In genomic region chr22:19988965-19989724, GRCh38 we compare ENCODE assay signal across 1 cellular context.
A peak's percentile ranks its signal among the peaks of the same experiment; 100 is the strongest.
TF ChIP-seq lines count a peak whose summit lies in the region.

No MANE protein-coding gene starts in this region.

TF ChIP-seq in K562, 482 proteins besides CTCF, POLR2A, EP300 and RAD21 (continued from another document and continues in another):
- TF ChIP-seq ZNF318 (IDR thresholded peaks at IDR 0.05; ENCODE audit: borderline replicate concordance in 1 of 2, low read depth in 1 of 2): no peak
- no peak for TF ChIP-seq PHF21A (IDR thresholded peaks at IDR 0.05; ENCODE audit: borderline replicate concordance, low read depth)
- TF ChIP-seq GTF2A2 (tag; IDR thresholded peaks at IDR 0.05): no peak
- TF ChIP-seq ELK3 (CRISPR knock-in tag; IDR thresholded peaks at IDR 0.05): no peak
- peak; percentile 63; the same call in 1 of the 2 replicates for TF ChIP-seq PYGO2 (tag; IDR thresholded peaks at IDR 0.05)
- TF ChIP-seq ZNF717 (CRISPR knock-in tag; IDR thresholded peaks at IDR 0.05): no peak
- TF ChIP-seq TBL1XR1 (IDR thresholded peaks at IDR 0.05; ENCODE audit: low read length in 2 of 2): peak in 1 of 2 experiments; percentile 15; a peak in 1 of 4 replicates
- TF ChIP-seq MAZ (CRISPR knock-in tag; conservative IDR thresholded peaks at IDR 0.05 in 1 of 2, IDR thresholded peaks at IDR 0.05 in 1 of 2): 0 out of 4 replicates have a peak, but pooled peaks of 1 of the 2 experiments have one; percentile 38
- no peak for TF ChIP-seq FIP1L1 (IDR thresholded peaks at IDR 0.05; ENCODE audit: low read depth, low read length, poor library complexity, severe bottlenecking)
- TF ChIP-seq FOSL1 (tag; conservative IDR thresholded peaks at IDR 0.05): no peak
- TF ChIP-seq ZC3H11A (IDR thresholded peaks at IDR 0.05; ENCODE audit: low read depth, low read length): 0 out of 2 replicates have a peak, but pooled peaks have one; percentile 47
- TF ChIP-seq IRF1 (CRISPR knock-in tag; IDR thresholded peaks at IDR 0.05; ENCODE audit: borderline replicate concordance): no peak
- TF ChIP-seq MTA3 (IDR thresholded peaks at IDR 0.05; ENCODE audit: borderline replicate concordance): peak; percentile 55
- no peak for TF ChIP-seq ZSCAN29 (IDR thresholded peaks at IDR 0.05)
- TF ChIP-seq TFE3 (CRISPR knock-in tag; IDR thresholded peaks at IDR 0.05): no peak
- no peak for TF ChIP-seq ZNF184 (CRISPR knock-in tag; IDR thresholded peaks at IDR 0.05)
- no peak for TF ChIP-seq HDAC3 (IDR thresholded peaks at IDR 0.05; ENCODE audit: borderline replicate concordance, partially characterized antibody)
- no peak for TF ChIP-seq RERE (CRISPR knock-in tag; IDR thresholded peaks at IDR 0.05; ENCODE audit: borderline replicate concordance)
- TF ChIP-seq ZBTB5 (IDR thresholded peaks at IDR 0.05): no peak
- TF ChIP-seq CREB3 (tag; conservative IDR thresholded peaks at IDR 0.05; ENCODE audit: low read depth): no peak
- TF ChIP-seq ARID2 (IDR thresholded peaks at IDR 0.05): no peak
- TF ChIP-seq ZNF431 (CRISPR knock-in tag; IDR thresholded peaks at IDR 0.05): no peak
- no peak for TF ChIP-seq LCOR (CRISPR knock-in tag; IDR thresholded peaks at IDR 0.05)
- TF ChIP-seq MLLT1 (IDR thresholded peaks at IDR 0.05): no peak
- TF ChIP-seq ATF6 (CRISPR knock-in tag; IDR thresholded peaks at IDR 0.05): no peak
- 0 out of 2 replicates have a peak, but pooled peaks have one; percentile 24 for TF ChIP-seq ZNF766 (CRISPR knock-in tag; conservative IDR thresholded peaks at IDR 0.05)
